In genomic region chr2:80687524-80687923, GRCh38 we compare ENCODE assay signal across 1 cellular context.
TF ChIP-seq lines count a peak whose summit lies in the region.

No MANE protein-coding gene starts in this region.

TF ChIP-seq in H1, 55 proteins besides CTCF, POLR2A, EP300 and RAD21 (continued from another document):
- no peak for TF ChIP-seq E2F6 (IDR thresholded peaks at IDR 0.05)
